ENCODE assay signal across 8 cellular contexts in the genomic region with DNA sequence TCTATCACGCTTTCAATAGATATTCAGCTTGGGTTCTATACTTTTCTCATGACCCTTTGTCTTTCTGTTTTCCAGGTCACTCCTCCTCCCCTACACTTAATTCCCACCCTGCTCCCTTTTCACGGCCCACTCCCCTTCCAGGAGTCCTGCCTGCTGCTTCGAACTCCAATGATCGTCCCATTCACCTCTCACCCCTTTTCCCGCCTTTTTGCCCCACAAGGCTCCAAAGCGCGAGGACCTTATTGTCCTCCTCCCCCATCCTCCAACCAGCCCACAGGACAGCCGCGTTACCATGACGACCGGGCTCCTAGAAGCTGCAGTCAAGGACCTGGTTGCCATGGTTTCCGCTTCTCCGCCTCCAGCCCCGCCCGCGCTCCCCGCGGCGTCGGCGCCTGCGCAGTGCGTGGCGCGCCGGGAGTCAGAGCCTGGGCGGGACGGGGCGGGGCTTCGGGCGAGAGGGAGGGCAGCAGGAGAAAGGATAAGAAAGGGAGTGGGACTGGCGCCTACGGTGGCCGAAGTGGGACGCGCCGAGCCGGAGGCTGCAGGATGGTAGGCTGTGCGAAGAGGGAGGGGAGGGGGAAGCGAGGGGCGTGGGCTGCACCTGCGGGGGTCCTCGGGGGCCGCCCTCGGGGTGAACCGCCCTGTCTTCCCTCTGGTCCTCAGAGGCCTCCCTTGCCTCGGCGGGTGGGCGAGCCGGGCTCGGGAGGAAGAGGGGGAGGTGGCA. TPM values are rescaled to one million over a fixed set of nuclear protein-coding genes. Genes with fewer than 3 reads are reported as not detected.
DNase-seq lines count a peak whose midpoint lies in the region; TF ChIP-seq lines count a peak whose summit lies in the region.

A gene (plus strand): TSS at position 508 of the 724 bp plus-strand sequence. CDS start 39 bp downstream, at position 547.

- peak within 1 kb of the TSS; percentile 84 for H3K9ac ChIP-seq in ES-I3 (ENCODE audit: low read depth, low read length)
- H3K9ac ChIP-seq in SK-N-SH = peak within 1 kb of the TSS; percentile 90

- H3K27me3 ChIP-seq in SK-N-SH (ENCODE audit: insufficient read depth) = no peaks in the 10 kb centered on the region

- H3K79me2 ChIP-seq in SK-N-SH (ENCODE audit: insufficient read depth) = peaks cover 30% of the 10 kb centered on the region

- peak within 1 kb of the TSS; percentile 74 for H2AFZ ChIP-seq in SK-N-SH (ENCODE audit: low read depth)

- peak in 1 of 2 experiments; percentile 52; a peak in 3 of 4 replicates for TF ChIP-seq EP300 in SK-N-SH (IDR thresholded peaks at IDR 0.05; ENCODE audit: borderline replicate concordance in 1 of 2, low read depth in 1 of 2, low read length in 1 of 2)

- H3K4me1 ChIP-seq in ES-I3 (ENCODE audit: insufficient read depth, low read length) (peaks cover 25% of the 10 kb centered on the region), SK-N-SH (ENCODE audit: control insufficient read depth in 1 of 2, insufficient read depth in 2 of 2, low read depth in 1 of 2, low read length in 1 of 2) (peaks cover 7 to 15% of the 10 kb centered on the region in 2 experiments; a peak in 2 of 4 replicates)

- no peaks in the 10 kb centered on the region for H4K20me1 ChIP-seq in SK-N-SH (ENCODE audit: insufficient read depth)

- H3K9me3 ChIP-seq in ES-I3 (ENCODE audit: control insufficient read depth, insufficient read depth, low read length) (no peaks in the 10 kb centered on the region), SK-N-SH (no peaks in the 10 kb centered on the region)

- peak; percentile 94 for DNase-seq in HFF-Myc (ENCODE audit: extremely low read depth, low read depth)
- peak; percentile 92 for DNase-seq in NCI-H1048 (lab: John Stamatoyannopoulos, UW)
- peak; percentile 100 for DNase-seq in SK-N-SH
- peak; percentile 88 for DNase-seq in activated naive CD4-positive, alpha-beta T cell treated with anti-CD3 and anti-CD28 coated beads, Interleukin-2, amount 50 U/mL, for 16 hours
- peak; percentile 98 for DNase-seq in germinal center (ENCODE audit: low spot score)
- peak; percentile 49 to 97 (median 88) for DNase-seq in nucleus accumbens (lab: John Stamatoyannopoulos, UW)
- DNase-seq in substantia nigra (lab: John Stamatoyannopoulos, UW) = peak; percentile 45 to 98 (median 85)

- peaks cover 17% of the 10 kb centered on the region for H3F3A ChIP-seq in SK-N-SH (replicated peaks; ENCODE audit: insufficient read depth)

- H3K27ac ChIP-seq in SK-N-SH (ENCODE audit: low read depth in 2 of 2, low read length in 1 of 2) (peak within 1 kb of the TSS; percentile 38 to 84), substantia nigra (ENCODE audit: low read depth, low read length, poor library complexity, severe bottlenecking) (peak within 1 kb of the TSS; percentile 49)

- 4% methylated on average over 47 of the region's 51 CpGs for WGBS in SK-N-SH (ENCODE audit: low lambda C conversion rate)

- no peaks in the 10 kb centered on the region for H3K9me2 ChIP-seq in SK-N-SH

- H3K36me3 ChIP-seq in ES-I3 (ENCODE audit: insufficient read depth, low read length) (0 out of 2 replicates have a peak, but pooled peaks cover 4% of the 10 kb centered on the region), SK-N-SH (replicated peaks in 1 of 2; ENCODE audit: control insufficient read depth in 1 of 2, insufficient read depth in 2 of 2, low read length in 1 of 2) (peaks cover 22 to 23% of the 10 kb centered on the region in 2 experiments)

- CTCF ChIA-PET in SK-N-SH (lab: Yijun Ruan, JAX) = interaction anchor here (0.6 to 7.9 kb wide), 10 partner anchors 10 to 1104 kb away, joined by 3 to 116 read pairs (median 4); a partner anchor contains a TSS

- POLR2A ChIA-PET in SK-N-SH (lab: Yijun Ruan, JAX) = interaction anchor here (1.0 to 2.7 kb wide), 2 partner anchors 9 to 11 kb away, joined by 5 to 17 read pairs; a partner anchor contains a TSS

- TF ChIP-seq CTCF in HFF-Myc (IDR thresholded peaks at IDR 0.05; ENCODE audit: low read depth, low read length, missing control alignments) = no peak
- TF ChIP-seq CTCF in SK-N-SH (IDR thresholded peaks at IDR 0.05) = no peak

- H3K4me3 ChIP-seq in HFF-Myc (replicated peaks; ENCODE audit: low read depth, low read length) = peak within 1 kb of the TSS; percentile 73
- H3K4me3 ChIP-seq in SK-N-SH (ENCODE audit: low read depth in 2 of 2, low read length in 1 of 2) = peak within 1 kb of the TSS; percentile 65 to 88

- H3K4me2 ChIP-seq in SK-N-SH = peak within 1 kb of the TSS; percentile 99

- no peak; the same call in 1 of the 2 replicates for TF ChIP-seq RAD21 in SK-N-SH (IDR thresholded peaks at IDR 0.05; ENCODE audit: low read length)

TF ChIP-seq in SK-N-SH, 30 proteins besides CTCF, POLR2A, EP300 and RAD21:
- TF ChIP-seq MXI1 (IDR thresholded peaks at IDR 0.05; ENCODE audit: low read depth, low read length) = peak; percentile 94
- TF ChIP-seq RFX5 (IDR thresholded peaks at IDR 0.05; ENCODE audit: low read length) = peak; percentile 89
- peak; percentile 70; the same call in 1 of the 2 replicates for TF ChIP-seq POLR2AphosphoS5 (IDR thresholded peaks at IDR 0.05; ENCODE audit: low read depth, low read length)
- TF ChIP-seq ELF1 (IDR thresholded peaks at IDR 0.05) = no peak
- TF ChIP-seq MEF2A (IDR thresholded peaks at IDR 0.05; ENCODE audit: borderline replicate concordance, low read depth) = no peak
- TF ChIP-seq, protein P1, sequence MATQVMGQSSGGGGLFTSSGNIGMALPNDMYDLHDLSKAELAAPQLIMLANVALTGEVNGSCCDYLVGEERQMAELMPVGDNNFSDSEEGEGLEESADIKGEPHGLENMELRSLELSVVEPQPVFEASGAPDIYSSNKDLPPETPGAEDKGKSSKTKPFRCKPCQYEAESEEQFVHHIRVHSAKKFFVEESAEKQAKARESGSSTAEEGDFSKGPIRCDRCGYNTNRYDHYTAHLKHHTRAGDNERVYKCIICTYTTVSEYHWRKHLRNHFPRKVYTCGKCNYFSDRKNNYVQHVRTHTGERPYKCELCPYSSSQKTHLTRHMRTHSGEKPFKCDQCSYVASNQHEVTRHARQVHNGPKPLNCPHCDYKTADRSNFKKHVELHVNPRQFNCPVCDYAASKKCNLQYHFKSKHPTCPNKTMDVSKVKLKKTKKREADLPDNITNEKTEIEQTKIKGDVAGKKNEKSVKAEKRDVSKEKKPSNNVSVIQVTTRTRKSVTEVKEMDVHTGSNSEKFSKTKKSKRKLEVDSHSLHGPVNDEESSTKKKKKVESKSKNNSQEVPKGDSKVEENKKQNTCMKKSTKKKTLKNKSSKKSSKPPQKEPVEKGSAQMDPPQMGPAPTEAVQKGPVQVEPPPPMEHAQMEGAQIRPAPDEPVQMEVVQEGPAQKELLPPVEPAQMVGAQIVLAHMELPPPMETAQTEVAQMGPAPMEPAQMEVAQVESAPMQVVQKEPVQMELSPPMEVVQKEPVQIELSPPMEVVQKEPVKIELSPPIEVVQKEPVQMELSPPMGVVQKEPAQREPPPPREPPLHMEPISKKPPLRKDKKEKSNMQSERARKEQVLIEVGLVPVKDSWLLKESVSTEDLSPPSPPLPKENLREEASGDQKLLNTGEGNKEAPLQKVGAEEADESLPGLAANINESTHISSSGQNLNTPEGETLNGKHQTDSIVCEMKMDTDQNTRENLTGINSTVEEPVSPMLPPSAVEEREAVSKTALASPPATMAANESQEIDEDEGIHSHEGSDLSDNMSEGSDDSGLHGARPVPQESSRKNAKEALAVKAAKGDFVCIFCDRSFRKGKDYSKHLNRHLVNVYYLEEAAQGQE (IDR thresholded peaks at IDR 0.05; ENCODE audit: low read depth, low read length) = 0 out of 2 replicates have a peak, but pooled peaks have one; percentile 39
- TF ChIP-seq, protein P2, sequence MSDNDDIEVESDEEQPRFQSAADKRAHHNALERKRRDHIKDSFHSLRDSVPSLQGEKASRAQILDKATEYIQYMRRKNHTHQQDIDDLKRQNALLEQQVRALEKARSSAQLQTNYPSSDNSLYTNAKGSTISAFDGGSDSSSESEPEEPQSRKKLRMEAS (IDR thresholded peaks at IDR 0.05; ENCODE audit: low read depth) = peak; percentile 99
- peak; percentile 89 for TF ChIP-seq NRF1 (IDR thresholded peaks at IDR 0.05; ENCODE audit: low read depth, low read length)
- peak; percentile 64 for TF ChIP-seq TAF1 (IDR thresholded peaks at IDR 0.05; ENCODE audit: borderline replicate concordance, low read depth, low read length)

RNA-seq across cellular contexts. Expression of the gene that starts here (rescaled TPM):
- 616 and 704 TPM in 2 replicates for polyA plus RNA-seq in SK-N-SH (2012; rRNA removed)
- 481 and 593 TPM in 2 replicates for polyA plus RNA-seq in SK-N-SH (2012; cell fraction: cytosol; rRNA removed)
- polyA plus RNA-seq in SK-N-SH (2012; cell fraction: nucleus; rRNA removed) = 340 and 390 TPM in 2 replicates

Comparison
In these comparisons a context has a peak if more than half of its experiments do, and no peak if none do; other contexts are left out.
1. Peak in every context shown above with its lines: DNase-seq, H3K4me3 ChIP-seq and H3K27ac ChIP-seq.